24 cellular contexts compared by ENCODE assay signal in genomic region chr2:172768406-172768805, GRCh38.
"Had no signal": no experiment of that assay in that cellular context is flagged by ENCODE, and none has a peak within 500 bp of the region (broad histone marks: within the 10 kb centered on the region; RNA-seq: fewer than 3 reads in every experiment).

No MANE protein-coding gene starts in this region.

- H3K4me3 ChIP-seq: neural progenitor cell, ovary, psoas muscle, right lobe of liver, sigmoid colon, stomach, suprapubic skin, testis, tibial artery, transverse colon, upper lobe of right lung, uterus had no signal

- H3K36me3 ChIP-seq: neural progenitor cell, ovary, right lobe of liver, sigmoid colon, stomach, suprapubic skin, tibial artery, transverse colon, upper lobe of right lung, uterus had no signal

- H3K4me1 ChIP-seq: neural progenitor cell, parathyroid adenoma, psoas muscle, right lobe of liver, sigmoid colon, stomach, suprapubic skin, testis, tibial artery, transverse colon, upper lobe of right lung, uterus had no signal

- H2AFZ ChIP-seq: neural progenitor cell, parathyroid adenoma had no signal

- ATAC-seq: natural killer cell; psoas muscle; right cardiac atrium; right lobe of liver; stimulated activated effector memory CD8-positive, alpha-beta T cell treated with anti-CD3 and anti-CD28 coated beads, Interleukin-12 subunit alpha, Interleukin-12 subunit beta, amount 100 ng/mL, for 72 hours; stimulated activated naive B cell treated with anti-CD40 and anti-IgM and Interleukin-4, amounts not matched to agents 10 μg/mL and 1 μg/mL and 100 μg/mL, for 72 hours; upper lobe of right lung had no signal

- DNase-seq: natural killer cell; occipital lobe; ovary; psoas muscle; right cardiac atrium; right lobe of liver; sigmoid colon; small intestine; stimulated activated CD4-positive, alpha-beta T cell treated with anti-CD3 and anti-CD28 coated beads, Interleukin-15, amount 100 ng/mL, for 24 hours; stimulated activated CD4-positive, alpha-beta T cell treated with anti-CD3 and anti-CD28 coated beads, Interleukin-2, amount 100 ng/mL, for 24 hours; stimulated activated CD4-positive, alpha-beta T cell treated with anti-CD3 and anti-CD28 coated beads, Interleukin-2, amount 100 ng/mL, for 48 hours; stimulated activated CD4-positive, alpha-beta T cell treated with anti-CD3 and anti-CD28 coated beads, Interleukin-4, amount 100 ng/mL, for 24 hours; stimulated activated naive B cell treated with anti-CD40 and anti-IgM and Interleukin-4, amounts not matched to agents 10 μg/mL and 1 μg/mL and 100 μg/mL, for 72 hours; stimulated activated naive CD4-positive, alpha-beta T cell treated with Interleukin-2 at 50 U/mL for 16 hours; stomach; testis; tibial artery; transverse colon; upper lobe of right lung; uterus had no signal

- H3K9me3 ChIP-seq: ovary, psoas muscle, right lobe of liver, sigmoid colon, stomach, suprapubic skin, testis, tibial artery, transverse colon, upper lobe of right lung, uterus had no signal

- H3K4me2 ChIP-seq: neural progenitor cell had no signal

- H3K27me3 ChIP-seq: neural progenitor cell, ovary, right lobe of liver, sigmoid colon, stomach, suprapubic skin, testis, tibial artery, transverse colon, upper lobe of right lung, uterus had no signal

- H3K79me2 ChIP-seq: parathyroid adenoma had no signal

- H3K27ac ChIP-seq: neural progenitor cell, ovary, parathyroid adenoma, psoas muscle, right lobe of liver, sigmoid colon, stomach, suprapubic skin, testis, tibial artery, transverse colon, upper lobe of right lung, uterus had no signal

- H3K9ac ChIP-seq: neural progenitor cell, parathyroid adenoma had no signal
